In genomic region chr11:72746821-72747220, GRCh38 we compare ENCODE assay signal across 22 cellular contexts. TPM values are rescaled to one million over a fixed set of nuclear protein-coding genes. Genes with fewer than 3 reads are reported as not detected.
A peak's percentile ranks its signal among the peaks of the same experiment; 100 is the strongest.
DNase-seq lines count a peak whose midpoint lies in the region; ATAC-seq and TF ChIP-seq lines count a peak whose summit lies in the region.
"Had no signal": no experiment of that assay in that cellular context is flagged by ENCODE, and none has a peak within 500 bp of the region (broad histone marks: within the 10 kb centered on the region; RNA-seq: fewer than 3 reads in every experiment).

No MANE protein-coding gene starts in this region.

- no peak overlapping the region for H3K4me3 Mint-ChIP-seq in CD8-positive, alpha-beta T cell
- no peak overlapping the region for H3K4me3 Mint-ChIP-seq in memory B cell
- H3K4me3 Mint-ChIP-seq in stimulated activated naive B cell treated with anti-CD40 and anti-IgM and Interleukin-4, amounts not matched to agents 10 μg/mL and 1 μg/mL and 100 μg/mL, for 72 hours = no peak overlapping the region
- H3K4me3 Mint-ChIP-seq: activated naive CD4-positive, alpha-beta T cell treated with anti-CD3 and anti-CD28 coated beads for 36 hours; activated T-cell treated with anti-CD3 and anti-CD28 coated beads, Interleukin-2, amount 50 U/mL, for 72 hours had no signal

- CTCF ChIA-PET in CD8-positive, alpha-beta T cell (lab: Charles Lee) = interaction anchor here (2.0 kb wide), 1 partner anchor 22 kb away, joined by 6 read pairs; no protein-coding TSS in a partner anchor
- CTCF ChIA-PET in RWPE1 (lab: Yijun Ruan, JAX) = interaction anchor here (0.6 to 1.2 kb wide), 4 partner anchors 10 to 717 kb away, joined by 3 read pairs; no protein-coding TSS in a partner anchor

- peaks cover 9% of the 10 kb centered on the region for H3K36me3 Mint-ChIP-seq in CD8-positive, alpha-beta T cell
- peaks cover 5% of the 10 kb centered on the region for H3K36me3 Mint-ChIP-seq in memory B cell
- H3K36me3 Mint-ChIP-seq in stimulated activated naive B cell treated with anti-CD40 and anti-IgM and Interleukin-4, amounts not matched to agents 10 μg/mL and 1 μg/mL and 100 μg/mL, for 72 hours = peaks cover 0 to 13% of the 10 kb centered on the region in 2 donors

- peaks cover 71% of the 10 kb centered on the region for H3K4me1 Mint-ChIP-seq in CD8-positive, alpha-beta T cell (ENCODE audit: low read depth)
- peaks cover 66% of the 10 kb centered on the region for H3K4me1 Mint-ChIP-seq in memory B cell
- H3K4me1 Mint-ChIP-seq in stimulated activated naive B cell treated with anti-CD40 and anti-IgM and Interleukin-4, amounts not matched to agents 10 μg/mL and 1 μg/mL and 100 μg/mL, for 72 hours = peaks cover 70 to 92% of the 10 kb centered on the region in 2 donors

- H3K4me3 ChIP-seq in CD8-positive, alpha-beta T cell (ENCODE audit: low read depth, low read length) = no peak overlapping the region
- H3K4me3 ChIP-seq: esophagus muscularis mucosa, psoas muscle, upper lobe of right lung had no signal

- no peaks in the 10 kb centered on the region for H3K9me3 ChIP-seq in CD8-positive, alpha-beta T cell (ENCODE audit: low read length)
- H3K9me3 ChIP-seq: esophagus muscularis mucosa, psoas muscle, upper lobe of right lung had no signal

- H3K36me3 ChIP-seq in CD8-positive, alpha-beta T cell (ENCODE audit: insufficient read depth, low read length) = no peaks in the 10 kb centered on the region
- H3K36me3 ChIP-seq: esophagus muscularis mucosa had no signal

- H3K9me3 Mint-ChIP-seq in CD8-positive, alpha-beta T cell = no peaks in the 10 kb centered on the region
- H3K9me3 Mint-ChIP-seq in memory B cell = no peaks in the 10 kb centered on the region
- H3K9me3 Mint-ChIP-seq in stimulated activated naive B cell treated with anti-CD40 and anti-IgM and Interleukin-4, amounts not matched to agents 10 μg/mL and 1 μg/mL and 100 μg/mL, for 72 hours = no peaks in the 10 kb centered on the region
- H3K9me3 Mint-ChIP-seq: activated naive CD4-positive, alpha-beta T cell treated with anti-CD3 and anti-CD28 coated beads for 36 hours; activated T-cell treated with anti-CD3 and anti-CD28 coated beads, Interleukin-2, amount 50 U/mL, for 72 hours had no signal

- H3K27ac Mint-ChIP-seq in CD8-positive, alpha-beta T cell = peak overlapping the region; percentile 55
- peak overlapping the region; percentile 66 for H3K27ac Mint-ChIP-seq in memory B cell
- peak overlapping the region; percentile 59 for H3K27ac Mint-ChIP-seq in stimulated activated naive B cell treated with anti-CD40 and anti-IgM and Interleukin-4, amounts not matched to agents 10 μg/mL and 1 μg/mL and 100 μg/mL, for 72 hours
- H3K27ac Mint-ChIP-seq: activated naive CD4-positive, alpha-beta T cell treated with anti-CD3 and anti-CD28 coated beads for 36 hours; activated T-cell treated with anti-CD3 and anti-CD28 coated beads, Interleukin-2, amount 50 U/mL, for 72 hours had no signal

- no peaks in the 10 kb centered on the region for H3K27me3 ChIP-seq in CD8-positive, alpha-beta T cell (ENCODE audit: insufficient read depth, low read length)
- H3K27me3 ChIP-seq: esophagus muscularis mucosa, upper lobe of right lung had no signal

- POLR2A ChIA-PET in CD8-positive, alpha-beta T cell (lab: Charles Lee) = no interaction called here
- POLR2A ChIA-PET in RWPE1 (lab: Yijun Ruan, JAX; ENCODE audit: low non-redundant PET) = no interaction called here

- DNase-seq in CD8-positive, alpha-beta T cell = no peak
- DNase-seq in RWPE1 (ENCODE audit: low spot score) = no peak
- no peak for DNase-seq in memory B cell (ENCODE audit: low spot score in 2 of 2)
- no peak for DNase-seq in stimulated activated naive B cell treated with anti-CD40 and anti-IgM and Interleukin-4, amounts not matched to agents 10 μg/mL and 1 μg/mL and 100 μg/mL, for 72 hours
- no peak for DNase-seq in NCI-H446 treated with DMSO at 0.1 percent for 48 hours (lab: John Stamatoyannopoulos, UW)
- DNase-seq in NCI-H526 (lab: John Stamatoyannopoulos, UW) = no peak
- DNase-seq in SIG-M5 treated with dmso at 0.1 percent for 504 hours (lab: John Stamatoyannopoulos, UW; ENCODE audit: unreplicated experiment) = no peak
- DNase-seq: activated CD4-positive, alpha-beta T cell treated with anti-CD3 and anti-CD28 coated beads, Interleukin-2, amount 50 U/mL, for 1 hour; activated naive CD4-positive, alpha-beta T cell treated with anti-CD3 and anti-CD28 coated beads for 36 hours; activated T-cell treated with anti-CD3 and anti-CD28 coated beads, Interleukin-2, amount 50 U/mL, for 72 hours; amygdala; DMS153; foreskin melanocyte; GOT3; NCI-H1092 treated with DMSO at 0.1 percent for 48 hours; NCI-H187 treated with DMSO at 0.1 percent for 48 hours; NCI-H526 treated with DMSO at 0.1 percent for 48 hours; SHP77; T-helper 9 cell; upper lobe of right lung had no signal

- intact Hi-C loops in CD8-positive, alpha-beta T cell (cut with DNase I, micrococcal nuclease) = no loop called here

- no peaks in the 10 kb centered on the region for H3K27me3 Mint-ChIP-seq in CD8-positive, alpha-beta T cell (ENCODE audit: low read depth)
- H3K27me3 Mint-ChIP-seq in memory B cell = no peaks in the 10 kb centered on the region
- no peaks in the 10 kb centered on the region for H3K27me3 Mint-ChIP-seq in stimulated activated naive B cell treated with anti-CD40 and anti-IgM and Interleukin-4, amounts not matched to agents 10 μg/mL and 1 μg/mL and 100 μg/mL, for 72 hours

- ATAC-seq in CD8-positive, alpha-beta T cell = no peak
- ATAC-seq in memory B cell (ENCODE audit: low read depth) = no peak
- no peak for ATAC-seq in stimulated activated naive B cell treated with anti-CD40 and anti-IgM and Interleukin-4, amounts not matched to agents 10 μg/mL and 1 μg/mL and 100 μg/mL, for 72 hours (replicated peaks)
- ATAC-seq: activated T-cell treated with anti-CD3 and anti-CD28 coated beads, Interleukin-2, amount 50 U/mL, for 72 hours; psoas muscle; upper lobe of right lung had no signal

- no peak for TF ChIP-seq CTCF in CD8-positive, alpha-beta T cell (IDR thresholded peaks at IDR 0.05)
- TF ChIP-seq CTCF in RWPE1 (conservative IDR thresholded peaks at IDR 0.05; ENCODE audit: low read depth) = no peak

- no peak overlapping the region for H3K27ac ChIP-seq in CD8-positive, alpha-beta T cell (ENCODE audit: low read depth, low read length)
- peak overlapping the region; percentile 26; the same call in 1 of the 2 replicates for H3K27ac ChIP-seq in RWPE1
- H3K27ac ChIP-seq: esophagus muscularis mucosa, psoas muscle, upper lobe of right lung had no signal

- peaks cover 62% of the 10 kb centered on the region for H3K4me1 ChIP-seq in CD8-positive, alpha-beta T cell (ENCODE audit: insufficient read depth, low read length)

RNA-seq across cellular contexts. Expression of gene ARAP1, which starts 5.4 kb away (rescaled TPM):
- total RNA-seq in CD8-positive, alpha-beta T cell = 10 to 100 TPM; 93.5 to 95.2 TPM

RNA-seq across cellular contexts. Expression of gene STARD10, which starts 47.0 kb away (rescaled TPM):
- total RNA-seq in CD8-positive, alpha-beta T cell = 10 to 100 TPM; 22.1 to 25.1 TPM
